Comparison of ENCODE assay signal across 1 cellular context in the genomic region with DNA sequence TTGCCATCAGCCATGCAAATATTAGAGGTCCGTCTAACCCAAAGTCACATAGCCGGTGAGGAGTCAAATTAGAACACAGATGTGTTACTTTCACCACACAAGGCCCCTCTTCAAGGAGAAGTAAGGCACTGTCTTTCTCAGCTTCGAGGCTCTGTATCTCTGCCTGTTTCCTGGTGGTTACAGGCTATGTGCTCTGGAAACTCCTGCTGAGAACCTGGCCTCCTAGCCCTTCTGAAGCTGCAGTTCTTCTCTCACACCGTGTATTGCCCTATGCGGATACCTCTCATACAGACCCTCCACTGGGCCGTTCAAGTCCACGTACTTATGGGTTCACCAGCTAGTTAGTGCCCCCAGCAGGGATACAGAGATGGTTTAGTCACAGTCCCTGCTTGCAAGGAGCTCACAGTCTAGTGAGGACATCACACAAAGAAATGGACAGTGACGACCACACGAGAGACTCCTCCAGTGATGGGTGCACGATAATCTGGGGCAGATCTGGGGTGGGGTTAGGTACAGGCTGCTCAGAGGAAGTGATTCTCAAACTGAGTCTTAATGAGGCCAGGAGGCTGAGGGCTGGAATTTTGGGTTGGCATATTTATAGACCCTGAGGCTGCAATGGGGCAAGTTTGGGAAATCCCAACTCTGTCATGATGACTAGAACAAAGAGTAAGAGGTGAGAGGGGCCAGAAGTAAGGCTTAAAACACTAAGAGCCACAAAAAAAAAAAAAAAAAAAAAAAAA.
TF ChIP-seq lines count a peak whose summit lies in the region.

No MANE protein-coding gene starts in this region.

TF ChIP-seq in SK-N-SH, 30 proteins besides CTCF, POLR2A, EP300 and RAD21 (continued from another document):
- TF ChIP-seq, protein P1, sequence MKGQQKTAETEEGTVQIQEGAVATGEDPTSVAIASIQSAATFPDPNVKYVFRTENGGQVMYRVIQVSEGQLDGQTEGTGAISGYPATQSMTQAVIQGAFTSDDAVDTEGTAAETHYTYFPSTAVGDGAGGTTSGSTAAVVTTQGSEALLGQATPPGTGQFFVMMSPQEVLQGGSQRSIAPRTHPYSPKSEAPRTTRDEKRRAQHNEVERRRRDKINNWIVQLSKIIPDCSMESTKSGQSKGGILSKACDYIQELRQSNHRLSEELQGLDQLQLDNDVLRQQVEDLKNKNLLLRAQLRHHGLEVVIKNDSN (IDR thresholded peaks at IDR 0.05; ENCODE audit: borderline replicate concordance, low read depth) = no peak
- TF ChIP-seq CHD2 (IDR thresholded peaks at IDR 0.05; ENCODE audit: low read length, partially characterized antibody) (no peak), SIN3A (IDR thresholded peaks at IDR 0.05; ENCODE audit: borderline replicate concordance, low read depth, low read length) (no peak)
